17 cellular contexts compared by ENCODE assay signal in genomic region chr2:219687882-219688559, GRCh38.
DNase-seq lines count a peak whose midpoint lies in the region; ATAC-seq, FAIRE-seq and TF ChIP-seq lines count a peak whose summit lies in the region.
"Had no signal": no experiment of that assay in that cellular context is flagged by ENCODE, and none has a peak within 500 bp of the region (broad histone marks: within the 10 kb centered on the region; RNA-seq: fewer than 3 reads in every experiment).

No MANE protein-coding gene starts in this region.

- no peak overlapping the region for H3K23ac ChIP-seq in mesendoderm (ENCODE audit: low read length)

- no peak for FAIRE-seq in K562 (lab: Jason Lieb, UNC)
- FAIRE-seq: islet of Langerhans had no signal

- no peak for TF ChIP-seq CTCF in K562 (IDR thresholded peaks at IDR 0.05 in 2 of 3, conservative IDR thresholded peaks at IDR 0.05 in 1 of 3; ENCODE audit: insufficient read depth in 2 of 3, low read depth in 1 of 3, low read length in 3 of 3)

- H2BK5ac ChIP-seq in mesendoderm (ENCODE audit: low read length), result no peak overlapping the region

- POLR2A ChIA-PET in K562 (lab: Yijun Ruan, JAX), result interaction anchor here (1.1 kb wide), 1 partner anchor 143 kb away, joined by 4 read pairs; no protein-coding TSS in a partner anchor

- no TSS peak for BruUV-seq in K562 (replicated peaks; lab: Mats Ljungman, UMichigan)

- no peak for TF ChIP-seq EP300 in K562 (IDR thresholded peaks at IDR 0.05; ENCODE audit: low read length)

- peak overlapping the region; percentile 71 for H3K4ac ChIP-seq in mesendoderm (ENCODE audit: low read depth, low read length)

- 37% methylated on average over 10 of the region's 19 CpGs for WGBS in K562 (ENCODE audit: insufficient coverage, low coverage, missing lambda C conversion rate)
- no CpG with 5 or more reads among the region's 19 CpGs for WGBS in mesendoderm (ENCODE audit: extremely low coverage, insufficient coverage, low lambda C conversion rate)

- H3K36me3 ChIP-seq in Karpas-422 (ENCODE audit: insufficient read depth, low read length) (no peaks in the 10 kb centered on the region), K562 (ENCODE audit: control insufficient read depth, insufficient read depth, low read length) (no peaks in the 10 kb centered on the region), mesendoderm (ENCODE audit: control insufficient read depth, insufficient read depth, low read length) (no peaks in the 10 kb centered on the region)
- H3K36me3 ChIP-seq: suprapubic skin had no signal

- no peak overlapping the region for H2BK15ac ChIP-seq in mesendoderm (replicated peaks; ENCODE audit: low read depth)

- H3K9me3 ChIP-seq in Karpas-422 (ENCODE audit: low read length) (no peaks in the 10 kb centered on the region), K562 (replicated peaks; ENCODE audit: control insufficient read depth, insufficient read depth, low read depth, low read length) (no peaks in the 10 kb centered on the region)
- H3K9me3 ChIP-seq: suprapubic skin had no signal

- no peak overlapping the region for H3K56ac ChIP-seq in mesendoderm (ENCODE audit: low read length)

- H3K4me1 ChIP-seq in Karpas-422 (ENCODE audit: low read length), result peaks cover 46% of the 10 kb centered on the region
- H3K4me1 ChIP-seq in K562 (replicated peaks in 1 of 2; ENCODE audit: control insufficient read depth in 2 of 2, insufficient read depth in 2 of 2, low read length in 2 of 2), result peaks cover 3 to 5% of the 10 kb centered on the region in 2 experiments; a peak in 2 of 5 replicates
- H3K4me1 ChIP-seq in mesendoderm (ENCODE audit: control insufficient read depth, low read depth, low read length), result peaks cover 2% of the 10 kb centered on the region

- peak overlapping the region; percentile 73 for H3K4me3 ChIP-seq in Karpas-422 (ENCODE audit: low read length)
- H3K4me3 ChIP-seq in K562, result no peak overlapping the region
- H3K4me3 ChIP-seq in mesendoderm (ENCODE audit: low read length), result no peak overlapping the region
- H3K4me3 ChIP-seq: suprapubic skin had no signal

- CTCF ChIA-PET in K562 (lab: Yijun Ruan, JAX; ENCODE audit: low intra/inter-chr PET ratio), result interaction anchor here (1.1 kb wide), 1 partner anchor 147 kb away, joined by 5 read pairs; no protein-coding TSS in a partner anchor

- TF ChIP-seq POLR2A in K562 (conservative IDR thresholded peaks at IDR 0.05), result no peak

- H2BK120ac ChIP-seq in mesendoderm (ENCODE audit: low read depth, low read length), result no peak overlapping the region

- H3K79me2 ChIP-seq in Karpas-422 (ENCODE audit: low read length) (peaks cover 41% of the 10 kb centered on the region), K562 (ENCODE audit: control insufficient read depth, insufficient read depth, low read length) (no peaks in the 10 kb centered on the region), mesendoderm (ENCODE audit: control insufficient read depth, insufficient read depth, low read length) (no peaks in the 10 kb centered on the region)

- no peaks in the 10 kb centered on the region for H3K9me2 ChIP-seq in Karpas-422 (replicated peaks; ENCODE audit: insufficient read depth, low read length)

- H3K18ac ChIP-seq in mesendoderm (ENCODE audit: low read length), result no peak overlapping the region

- ATAC-seq in K562 (no peak), HG02870 (IDR thresholded peaks at IDR 0.05; ENCODE audit: unreplicated experiment) (no peak)
- ATAC-seq: activated CD4-positive, CD25-positive, alpha-beta regulatory T cell treated with anti-CD3 and anti-CD28 coated beads, Interleukin-2, amount 50 U/mL, for 24 hours; effector memory CD8-positive, alpha-beta T cell had no signal

- H2AK5ac ChIP-seq in mesendoderm (ENCODE audit: low read length), result no peak overlapping the region

- intact Hi-C loops in K562 (cut with micrococcal nuclease), result no loop called here

- H4K20me1 ChIP-seq in Karpas-422 (ENCODE audit: insufficient read depth, low read depth, low read length) (no peaks in the 10 kb centered on the region), K562 (replicated peaks; ENCODE audit: control insufficient read depth, insufficient read depth, low read length) (no peaks in the 10 kb centered on the region)

- H3K4me2 ChIP-seq in Karpas-422 (ENCODE audit: low read depth, low read length, poor library complexity, severe bottlenecking) (peak overlapping the region; percentile 72), K562 (ENCODE audit: insufficient read depth, low read length) (no peak overlapping the region), mesendoderm (ENCODE audit: low read length) (no peak overlapping the region)

- no peak for TF ChIP-seq RAD21 in K562 (CRISPR knock-in tag; conservative IDR thresholded peaks at IDR 0.05 in 1 of 2, IDR thresholded peaks at IDR 0.05 in 1 of 2)

- H3K79me1 ChIP-seq in mesendoderm (ENCODE audit: low read length), result no peaks in the 10 kb centered on the region

- H4K8ac ChIP-seq in mesendoderm (ENCODE audit: low read depth, low read length), result no peak overlapping the region

- H2AFZ ChIP-seq in Karpas-422 (ENCODE audit: low read length), result peak overlapping the region; percentile 5; the same call in 1 of the 2 replicates
- H2AFZ ChIP-seq in K562 (ENCODE audit: low read depth, low read length), result peak overlapping the region; percentile 40; the same call in 1 of the 2 replicates

- H3K27ac ChIP-seq in Karpas-422 (ENCODE audit: low read length) (no peak overlapping the region), K562 (ENCODE audit: extremely low read depth, low read depth, low read length) (no peak overlapping the region), mesendoderm (ENCODE audit: low read depth, low read length) (no peak overlapping the region)
- H3K27ac ChIP-seq: suprapubic skin had no signal

- H3K27me3 ChIP-seq in Karpas-422 (ENCODE audit: low read length) (no peaks in the 10 kb centered on the region), K562 (ENCODE audit: control insufficient read depth in 2 of 2, insufficient read depth in 2 of 2, low read length in 2 of 2) (no peaks in the 10 kb centered on the region), mesendoderm (ENCODE audit: insufficient read depth, low read length, poor library complexity) (no peaks in the 10 kb centered on the region)

- H3K9ac ChIP-seq in Karpas-422 (ENCODE audit: low read length) (peak overlapping the region; percentile 78), K562 (ENCODE audit: insufficient read depth in 1 of 2, low read depth in 2 of 2, low read length in 2 of 2) (no peak overlapping the region), mesendoderm (ENCODE audit: low read length) (no peak overlapping the region)

- in situ Hi-C loops in K562 (cut with MboI), result loop anchor here (5.0 kb wide), 1 partner anchor 41 kb away; no protein-coding TSS in a partner anchor

- H3K9me1 ChIP-seq in K562 (ENCODE audit: control insufficient read depth, insufficient read depth, low read length), result no peaks in the 10 kb centered on the region

- DNase-seq in ELF-1 (ENCODE audit: low read depth, low spot score) (peak; percentile 67), Karpas-422 (peak; percentile 83), K562 (ENCODE audit: extremely low read depth in 1 of 4, low spot score in 3 of 4) (no peak), mesendoderm (peak; percentile 82), dermis blood vessel endothelial cell (no peak), hippocampal formation (lab: John Stamatoyannopoulos, UW) (no peak)
- DNase-seq in stimulated activated naive CD4-positive, alpha-beta T cell (lab: John Stamatoyannopoulos, UW), result no peak
- DNase-seq: activated CD8-positive, alpha-beta memory T cell treated with anti-CD3 and anti-CD28 coated beads, Interleukin-2, amount 50 U/mL, for 4 hours; activated naive CD4-positive, alpha-beta T cell; AML-193; effector memory CD8-positive, alpha-beta T cell; OCI-M1; T-helper 1 cell had no signal

- no peak overlapping the region for H4K5ac ChIP-seq in mesendoderm (ENCODE audit: low read length)

TF ChIP-seq in K562, 482 proteins besides CTCF, POLR2A, EP300 and RAD21 (continues in another document):
- TF ChIP-seq SPI1 (IDR thresholded peaks at IDR 0.05; ENCODE audit: borderline replicate concordance, low read depth, low read length) (no peak), HINFP (tag; conservative IDR thresholded peaks at IDR 0.05; ENCODE audit: low read depth) (peak; percentile 79)

Comparison
In these comparisons a context has a peak if more than half of its experiments do, and no peak if none do; other contexts are left out.
1. DNase-seq: peak in ELF-1 (single experiment), Karpas-422 (single experiment) and mesendoderm (single experiment); none in K562 (0 of 4), stimulated activated naive CD4-positive, alpha-beta T cell (0 of 6), dermis blood vessel endothelial cell (single experiment) and hippocampal formation (0 of 2).